ENCODE assay signal across 1 cellular context in the genomic region with DNA sequence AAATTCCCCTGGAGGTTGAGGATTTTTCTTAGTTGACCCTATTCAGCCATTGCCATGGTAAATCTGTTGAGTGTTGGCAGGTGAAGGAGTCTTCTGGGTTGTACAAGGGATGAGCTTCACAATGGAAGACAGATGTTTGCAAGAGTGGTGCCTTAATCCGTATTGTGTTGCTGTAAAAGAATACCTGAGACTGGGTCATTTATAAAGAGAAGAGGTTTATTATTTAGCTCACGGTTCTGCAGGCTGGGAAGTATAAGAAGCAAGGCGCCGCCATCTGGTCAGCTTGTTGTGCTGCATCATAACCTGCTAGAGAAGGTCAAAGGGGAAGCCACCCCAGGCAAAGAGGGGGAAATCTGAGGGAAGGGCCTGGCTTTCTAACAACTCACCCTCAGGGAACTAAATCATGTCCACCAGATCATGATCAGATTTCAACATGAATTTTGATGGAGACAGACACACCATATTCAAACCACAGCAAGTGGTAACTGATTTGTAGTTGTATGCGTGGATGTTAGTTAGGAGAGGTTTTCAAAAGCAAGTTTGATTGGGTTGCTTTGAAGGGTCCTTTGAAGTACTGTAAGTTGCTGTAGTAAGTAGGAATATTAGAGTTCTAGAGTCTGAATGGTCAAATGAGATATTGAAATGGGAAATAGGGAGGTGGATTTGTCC.
TF ChIP-seq lines count a peak whose summit lies in the region.

No MANE protein-coding gene starts in this region.

TF ChIP-seq in HEK293, 187 proteins besides CTCF, POLR2A, EP300 and RAD21 (continued from another document):
- TF ChIP-seq, protein P1, sequence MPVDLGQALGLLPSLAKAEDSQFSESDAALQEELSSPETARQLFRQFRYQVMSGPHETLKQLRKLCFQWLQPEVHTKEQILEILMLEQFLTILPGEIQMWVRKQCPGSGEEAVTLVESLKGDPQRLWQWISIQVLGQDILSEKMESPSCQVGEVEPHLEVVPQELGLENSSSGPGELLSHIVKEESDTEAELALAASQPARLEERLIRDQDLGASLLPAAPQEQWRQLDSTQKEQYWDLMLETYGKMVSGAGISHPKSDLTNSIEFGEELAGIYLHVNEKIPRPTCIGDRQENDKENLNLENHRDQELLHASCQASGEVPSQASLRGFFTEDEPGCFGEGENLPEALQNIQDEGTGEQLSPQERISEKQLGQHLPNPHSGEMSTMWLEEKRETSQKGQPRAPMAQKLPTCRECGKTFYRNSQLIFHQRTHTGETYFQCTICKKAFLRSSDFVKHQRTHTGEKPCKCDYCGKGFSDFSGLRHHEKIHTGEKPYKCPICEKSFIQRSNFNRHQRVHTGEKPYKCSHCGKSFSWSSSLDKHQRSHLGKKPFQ (tag by site-specific recombination; IDR thresholded peaks at IDR 0.05), result no peak
- TF ChIP-seq, protein P2, sequence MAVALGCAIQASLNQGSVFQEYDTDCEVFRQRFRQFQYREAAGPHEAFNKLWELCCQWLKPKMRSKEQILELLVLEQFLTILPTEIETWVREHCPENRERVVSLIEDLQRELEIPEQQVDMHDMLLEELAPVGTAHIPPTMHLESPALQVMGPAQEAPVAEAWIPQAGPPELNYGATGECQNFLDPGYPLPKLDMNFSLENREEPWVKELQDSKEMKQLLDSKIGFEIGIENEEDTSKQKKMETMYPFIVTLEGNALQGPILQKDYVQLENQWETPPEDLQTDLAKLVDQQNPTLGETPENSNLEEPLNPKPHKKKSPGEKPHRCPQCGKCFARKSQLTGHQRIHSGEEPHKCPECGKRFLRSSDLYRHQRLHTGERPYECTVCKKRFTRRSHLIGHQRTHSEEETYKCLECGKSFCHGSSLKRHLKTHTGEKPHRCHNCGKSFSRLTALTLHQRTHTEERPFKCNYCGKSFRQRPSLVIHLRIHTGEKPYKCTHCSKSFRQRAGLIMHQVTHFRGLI (tag by site-specific recombination; IDR thresholded peaks at IDR 0.05), result no peak
- TF ChIP-seq, protein P3, sequence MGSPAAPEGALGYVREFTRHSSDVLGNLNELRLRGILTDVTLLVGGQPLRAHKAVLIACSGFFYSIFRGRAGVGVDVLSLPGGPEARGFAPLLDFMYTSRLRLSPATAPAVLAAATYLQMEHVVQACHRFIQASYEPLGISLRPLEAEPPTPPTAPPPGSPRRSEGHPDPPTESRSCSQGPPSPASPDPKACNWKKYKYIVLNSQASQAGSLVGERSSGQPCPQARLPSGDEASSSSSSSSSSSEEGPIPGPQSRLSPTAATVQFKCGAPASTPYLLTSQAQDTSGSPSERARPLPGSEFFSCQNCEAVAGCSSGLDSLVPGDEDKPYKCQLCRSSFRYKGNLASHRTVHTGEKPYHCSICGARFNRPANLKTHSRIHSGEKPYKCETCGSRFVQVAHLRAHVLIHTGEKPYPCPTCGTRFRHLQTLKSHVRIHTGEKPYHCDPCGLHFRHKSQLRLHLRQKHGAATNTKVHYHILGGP (tag by site-specific recombination; IDR thresholded peaks at IDR 0.05), result 0 out of 2 replicates have a peak, but pooled peaks have one; percentile 17
- TF ChIP-seq ZNF335 (tag by site-specific recombination; conservative IDR thresholded peaks at IDR 0.05), result 0 out of 2 replicates have a peak, but pooled peaks have one; percentile 32
- peak; percentile 43; the same call in 1 of the 2 replicates for TF ChIP-seq ZNF660 (tag by site-specific recombination; IDR thresholded peaks at IDR 0.05)
- TF ChIP-seq, protein P4, sequence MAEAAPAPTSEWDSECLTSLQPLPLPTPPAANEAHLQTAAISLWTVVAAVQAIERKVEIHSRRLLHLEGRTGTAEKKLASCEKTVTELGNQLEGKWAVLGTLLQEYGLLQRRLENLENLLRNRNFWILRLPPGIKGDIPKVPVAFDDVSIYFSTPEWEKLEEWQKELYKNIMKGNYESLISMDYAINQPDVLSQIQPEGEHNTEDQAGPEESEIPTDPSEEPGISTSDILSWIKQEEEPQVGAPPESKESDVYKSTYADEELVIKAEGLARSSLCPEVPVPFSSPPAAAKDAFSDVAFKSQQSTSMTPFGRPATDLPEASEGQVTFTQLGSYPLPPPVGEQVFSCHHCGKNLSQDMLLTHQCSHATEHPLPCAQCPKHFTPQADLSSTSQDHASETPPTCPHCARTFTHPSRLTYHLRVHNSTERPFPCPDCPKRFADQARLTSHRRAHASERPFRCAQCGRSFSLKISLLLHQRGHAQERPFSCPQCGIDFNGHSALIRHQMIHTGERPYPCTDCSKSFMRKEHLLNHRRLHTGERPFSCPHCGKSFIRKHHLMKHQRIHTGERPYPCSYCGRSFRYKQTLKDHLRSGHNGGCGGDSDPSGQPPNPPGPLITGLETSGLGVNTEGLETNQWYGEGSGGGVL (tag by site-specific recombination; IDR thresholded peaks at IDR 0.05), result peak; percentile 95
- peak; percentile 18; the same call in 1 of the 2 replicates for TF ChIP-seq ZBTB17 (tag by site-specific recombination; IDR thresholded peaks at IDR 0.05)
- no peak for TF ChIP-seq BCL11A (tag by site-specific recombination; IDR thresholded peaks at IDR 0.05; ENCODE audit: low read depth)
- peak; percentile 46; the same call in 1 of the 2 replicates for TF ChIP-seq ZEB2 (tag by site-specific recombination; IDR thresholded peaks at IDR 0.05)
- TF ChIP-seq TRIM28 (IDR thresholded peaks at IDR 0.05; ENCODE audit: borderline replicate concordance, low read length), result 0 out of 2 replicates have a peak, but pooled peaks have one; percentile 34
- TF ChIP-seq ZNF600 (tag by site-specific recombination; IDR thresholded peaks at IDR 0.05), result peak; percentile 64; the same call in 1 of the 2 replicates
- TF ChIP-seq MZF1 (tag by site-specific recombination; IDR thresholded peaks at IDR 0.05; ENCODE audit: borderline replicate concordance), result peak; percentile 8; the same call in 1 of the 2 replicates
- TF ChIP-seq GLI4 (tag by site-specific recombination; IDR thresholded peaks at IDR 0.05), result no peak
- TF ChIP-seq ZNF561 (tag by site-specific recombination; IDR thresholded peaks at IDR 0.05; ENCODE audit: borderline replicate concordance), result peak; percentile 28; the same call in 1 of the 2 replicates
- peak; percentile 65 for TF ChIP-seq ZNF654 (tag by site-specific recombination; IDR thresholded peaks at IDR 0.05; ENCODE audit: low read depth)
- TF ChIP-seq, protein P5, sequence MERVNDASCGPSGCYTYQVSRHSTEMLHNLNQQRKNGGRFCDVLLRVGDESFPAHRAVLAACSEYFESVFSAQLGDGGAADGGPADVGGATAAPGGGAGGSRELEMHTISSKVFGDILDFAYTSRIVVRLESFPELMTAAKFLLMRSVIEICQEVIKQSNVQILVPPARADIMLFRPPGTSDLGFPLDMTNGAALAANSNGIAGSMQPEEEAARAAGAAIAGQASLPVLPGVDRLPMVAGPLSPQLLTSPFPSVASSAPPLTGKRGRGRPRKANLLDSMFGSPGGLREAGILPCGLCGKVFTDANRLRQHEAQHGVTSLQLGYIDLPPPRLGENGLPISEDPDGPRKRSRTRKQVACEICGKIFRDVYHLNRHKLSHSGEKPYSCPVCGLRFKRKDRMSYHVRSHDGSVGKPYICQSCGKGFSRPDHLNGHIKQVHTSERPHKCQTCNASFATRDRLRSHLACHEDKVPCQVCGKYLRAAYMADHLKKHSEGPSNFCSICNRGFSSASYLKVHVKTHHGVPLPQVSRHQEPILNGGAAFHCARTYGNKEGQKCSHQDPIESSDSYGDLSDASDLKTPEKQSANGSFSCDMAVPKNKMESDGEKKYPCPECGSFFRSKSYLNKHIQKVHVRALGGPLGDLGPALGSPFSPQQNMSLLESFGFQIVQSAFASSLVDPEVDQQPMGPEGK (tag by site-specific recombination; IDR thresholded peaks at IDR 0.05), result peak; percentile 30; the same call in 1 of the 2 replicates
